Comparison of ENCODE assay signal across 8 cellular contexts in genomic region chr2:134120718-134121630, GRCh38.
DNase-seq lines count a peak whose midpoint lies in the region; ATAC-seq, FAIRE-seq and TF ChIP-seq lines count a peak whose summit lies in the region.

No MANE protein-coding gene starts in this region.

- peak overlapping the region; percentile 95 for H3K27ac ChIP-seq in VCaP

- peak overlapping the region; percentile 78 for H3K4me3 ChIP-seq in bronchial epithelial cell (ENCODE audit: low read depth, low read length)

- peak; percentile 46 for ATAC-seq in GM21723 (IDR thresholded peaks at IDR 0.05; ENCODE audit: unreplicated experiment)

- H3K27me3 ChIP-seq in bronchial epithelial cell (ENCODE audit: control insufficient read depth, insufficient read depth, low read length): no peaks in the 10 kb centered on the region

- TF ChIP-seq CTCF in VCaP (conservative IDR thresholded peaks at IDR 0.05): no peak
- TF ChIP-seq CTCF in bronchial epithelial cell (IDR thresholded peaks at IDR 0.05; ENCODE audit: insufficient read depth, low read length, severe bottlenecking): no peak

- no peak for FAIRE-seq in bronchial epithelial cell (lab: Jason Lieb, UNC)

- H3K36me3 ChIP-seq in bronchial epithelial cell (ENCODE audit: control insufficient read depth, insufficient read depth, low read length): no peaks in the 10 kb centered on the region

- peak; percentile 91 for DNase-seq in GM03348 (ENCODE audit: low spot score)
- peak; percentile 63 for DNase-seq in LHCN-M2 (ENCODE audit: low read depth)
- DNase-seq in bronchial epithelial cell (ENCODE audit: low read depth): peak; percentile 33
- peak; percentile 76 for DNase-seq in islet precursor cell
- DNase-seq in stimulated activated CD4-positive, alpha-beta T cell treated with anti-CD3 and anti-CD28 coated beads, Interleukin-15, amount 100 ng/mL, for 24 hours: peak; percentile 80
- DNase-seq in cerebellar nuclear complex (lab: John Stamatoyannopoulos, UW): no peak

Comparison
In these comparisons a context has a peak if more than half of its experiments do, and no peak if none do; other contexts are left out.
1. DNase-seq: peak in GM03348 (single experiment), LHCN-M2 (single experiment), bronchial epithelial cell (single experiment), islet precursor cell (single experiment) and stimulated activated CD4-positive, alpha-beta T cell treated with anti-CD3 and anti-CD28 coated beads, Interleukin-15, amount 100 ng/mL, for 24 hours (single experiment); none in cerebellar nuclear complex (0 of 2).